In the genomic region with DNA sequence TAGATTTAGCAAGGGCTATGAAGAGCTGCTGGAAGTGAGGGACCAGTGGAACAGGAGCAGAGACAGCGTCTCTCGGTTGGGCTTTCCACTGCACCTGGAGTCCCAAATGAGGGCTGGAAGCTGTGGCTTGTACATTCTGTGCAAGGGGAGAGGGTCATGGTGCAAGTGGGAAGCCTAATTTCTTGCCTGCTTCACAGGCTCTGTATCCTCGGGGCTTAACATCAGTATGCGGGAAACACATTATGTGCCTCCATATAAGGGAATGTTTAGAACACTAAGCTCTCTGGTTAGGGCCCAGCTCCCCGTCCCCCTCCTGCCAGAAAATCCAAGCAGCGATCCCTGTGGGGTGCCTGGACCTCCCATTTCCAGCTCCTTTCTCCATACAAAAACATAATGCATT, we compare ENCODE assay signal across 13 cellular contexts.
DNase-seq lines count a peak whose midpoint lies in the region; ATAC-seq and TF ChIP-seq lines count a peak whose summit lies in the region.
"Had no signal": no experiment of that assay in that cellular context is flagged by ENCODE, and none has a peak within 500 bp of the region (broad histone marks: within the 10 kb centered on the region; RNA-seq: fewer than 3 reads in every experiment).

No MANE protein-coding gene starts in this region.

- peak overlapping the region; percentile 53 to 64 for H3K27ac ChIP-seq in mucosa of rectum (ENCODE audit: low read depth in 2 of 2, low read length in 2 of 2)
- H3K27ac ChIP-seq: adrenal gland, KMS-11, psoas muscle had no signal

- no peaks in the 10 kb centered on the region for H3K9me3 ChIP-seq in mucosa of rectum (ENCODE audit: control insufficient read depth in 2 of 2, low read length in 2 of 2)
- H3K9me3 ChIP-seq: adrenal gland, psoas muscle had no signal

- no peaks in the 10 kb centered on the region for H3K4me1 ChIP-seq in mucosa of rectum (ENCODE audit: control insufficient read depth in 2 of 2, insufficient read depth in 2 of 2, low read length in 2 of 2)
- H3K4me1 ChIP-seq: adrenal gland had no signal

- no peaks in the 10 kb centered on the region for H3K9me3 Mint-ChIP-seq in activated T-cell treated with anti-CD3 and anti-CD28 coated beads, Interleukin-2, amount 50 U/mL, for 72 hours
- H3K9me3 Mint-ChIP-seq in brain (no peaks in the 10 kb centered on the region), type B pancreatic cell (no peaks in the 10 kb centered on the region)

- H3K27ac Mint-ChIP-seq in activated T-cell treated with anti-CD3 and anti-CD28 coated beads, Interleukin-2, amount 50 U/mL, for 72 hours, result peak overlapping the region; percentile 44
- peak overlapping the region; percentile 21 to 95 (median 71) for H3K27ac Mint-ChIP-seq in brain
- H3K27ac Mint-ChIP-seq in type B pancreatic cell, result peak overlapping the region; percentile 5

- H3K36me3 Mint-ChIP-seq in activated T-cell treated with anti-CD3 and anti-CD28 coated beads, Interleukin-2, amount 50 U/mL, for 72 hours (ENCODE audit: insufficient read depth in 2 of 2), result peaks cover 3 to 19% of the 10 kb centered on the region in 2 donors
- H3K36me3 Mint-ChIP-seq in brain (peaks cover 58% of the 10 kb centered on the region), type B pancreatic cell (peaks cover 5% of the 10 kb centered on the region)

- DNase-seq in activated T-cell treated with anti-CD3 and anti-CD28 coated beads, Interleukin-2, amount 50 U/mL, for 72 hours, result no peak
- DNase-seq in activated T-cell treated with anti-CD3 and anti-CD28 coated beads, Interleukin-2, amount 50 U/mL, for 48 hours, result no peak
- no peak for DNase-seq in type B pancreatic cell (ENCODE audit: extremely low spot score, unreplicated experiment)
- no peak for DNase-seq in RPMI8226
- DNase-seq in stimulated activated CD4-positive, alpha-beta T cell treated with anti-CD3 and anti-CD28 coated beads, Interleukin-2, amount 100 ng/mL, for 24 hours, result no peak
- no peak for DNase-seq in T-helper 9 cell
- DNase-seq: activated CD4-positive, alpha-beta T cell treated with anti-CD3 and anti-CD28 coated beads for 1 hour; adrenal gland; NCI-H2171 treated with DMSO at 0.1 percent for 48 hours; psoas muscle had no signal

- H3K27me3 ChIP-seq in mucosa of rectum (ENCODE audit: control insufficient read depth in 2 of 2, insufficient read depth in 2 of 2, low read length in 2 of 2), result no peaks in the 10 kb centered on the region
- H3K27me3 ChIP-seq: adrenal gland had no signal

- H3K27me3 Mint-ChIP-seq in activated T-cell treated with anti-CD3 and anti-CD28 coated beads, Interleukin-2, amount 50 U/mL, for 72 hours (ENCODE audit: low read depth), result no peaks in the 10 kb centered on the region
- H3K27me3 Mint-ChIP-seq in brain (no peaks in the 10 kb centered on the region), type B pancreatic cell (no peaks in the 10 kb centered on the region)

- no peak overlapping the region for H3K4me3 Mint-ChIP-seq in activated T-cell treated with anti-CD3 and anti-CD28 coated beads, Interleukin-2, amount 50 U/mL, for 72 hours
- H3K4me3 Mint-ChIP-seq in brain (peak overlapping the region in 3 of 5 experiments; percentile 3 to 20 (median 15)), type B pancreatic cell (peak overlapping the region; percentile 10)

- peaks cover 21% of the 10 kb centered on the region for H3K4me1 Mint-ChIP-seq in activated T-cell treated with anti-CD3 and anti-CD28 coated beads, Interleukin-2, amount 50 U/mL, for 72 hours (ENCODE audit: low read depth)
- H3K4me1 Mint-ChIP-seq in brain (peaks cover 44% of the 10 kb centered on the region), type B pancreatic cell (ENCODE audit: unreplicated experiment) (peaks cover 41% of the 10 kb centered on the region)

- no peak for ATAC-seq in activated T-cell treated with anti-CD3 and anti-CD28 coated beads, Interleukin-2, amount 50 U/mL, for 72 hours (replicated peaks in 1 of 2)
- ATAC-seq: psoas muscle had no signal

- H3K9ac ChIP-seq in mucosa of rectum (ENCODE audit: low read depth in 1 of 2, low read length in 2 of 2), result no peak overlapping the region
- H3K9ac ChIP-seq: KMS-11 had no signal

- H3K36me3 ChIP-seq in mucosa of rectum (ENCODE audit: control insufficient read depth in 2 of 2, insufficient read depth in 2 of 2, low read length in 2 of 2), result peaks cover 0 to 8% of the 10 kb centered on the region in 2 donors
- H3K36me3 ChIP-seq: adrenal gland had no signal

- H3K4me3 ChIP-seq in mucosa of rectum (ENCODE audit: low read length in 2 of 2), result no peak overlapping the region
- H3K4me3 ChIP-seq: adrenal gland, psoas muscle had no signal

- TF ChIP-seq CTCF in brain (conservative IDR thresholded peaks at IDR 0.05) (no peak), type B pancreatic cell (conservative IDR thresholded peaks at IDR 0.05) (no peak)

Comparison
In these comparisons a context has a peak if more than half of its experiments do, and no peak if none do; other contexts are left out.
1. H3K27ac Mint-ChIP-seq: peak in every context shown above with its lines; median percentile 71 in brain; 44 in activated T-cell treated with anti-CD3 and anti-CD28 coated beads, Interleukin-2, amount 50 U/mL, for 72 hours; 5 in type B pancreatic cell.
2. H3K4me3 Mint-ChIP-seq: peak in brain (3 of 5) and type B pancreatic cell (single experiment); none in activated T-cell treated with anti-CD3 and anti-CD28 coated beads, Interleukin-2, amount 50 U/mL, for 72 hours (0 of 2).